In the genomic region with DNA sequence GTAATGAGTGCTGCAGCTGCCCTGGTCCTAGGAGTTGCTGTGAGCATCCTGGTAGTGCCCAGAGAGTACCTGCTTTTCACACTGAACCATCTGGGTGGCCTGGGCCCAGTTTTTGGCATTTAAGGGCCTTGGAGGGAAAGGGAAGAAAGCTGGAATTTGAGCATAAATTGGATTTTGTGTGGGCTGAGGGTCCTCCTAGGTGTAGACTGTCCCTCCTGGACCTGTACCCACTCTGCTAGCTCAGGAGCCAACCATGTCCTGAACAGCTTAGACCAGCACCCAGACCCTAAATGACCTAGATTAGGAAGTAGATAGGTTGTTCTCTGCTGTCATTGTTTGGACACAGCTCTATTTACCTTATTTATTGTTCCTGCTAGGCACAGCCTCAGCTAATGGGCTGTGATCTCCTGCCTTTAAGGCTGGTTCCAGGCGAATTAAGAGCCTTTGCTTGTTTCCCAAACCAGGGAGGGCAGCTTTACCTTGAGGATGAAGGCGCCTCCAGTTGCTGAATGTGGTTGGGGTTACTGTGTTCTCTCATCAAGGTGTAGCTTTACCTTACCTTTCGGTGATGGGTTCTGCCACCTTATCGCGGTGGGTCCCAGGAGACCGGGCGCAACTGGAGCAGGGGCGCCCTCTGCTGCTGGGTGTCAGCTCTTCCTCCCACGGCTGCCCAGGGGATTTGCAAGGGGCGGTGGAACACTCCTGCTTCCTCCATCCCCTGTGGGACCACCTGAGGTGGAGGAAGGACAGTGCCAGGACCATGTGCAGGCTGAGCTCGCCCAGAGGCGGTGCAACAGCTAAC, we compare ENCODE assay signal across 8 cellular contexts. TPM values are rescaled to one million over a fixed set of nuclear protein-coding genes. Genes with fewer than 3 reads are reported as not detected.
DNase-seq lines count a peak whose midpoint lies in the region; ATAC-seq and TF ChIP-seq lines count a peak whose summit lies in the region.

No MANE protein-coding gene starts in this region.

- intact Hi-C loops in cardiac septum (cut with DNase I), result loop anchor here (2.0 to 10.0 kb wide), 4 partner anchors 31 to 867 kb away; no protein-coding TSS in a partner anchor

- in situ Hi-C loops in KBM-7 (cut with MboI; ENCODE audit: low pct_unique_long_range_greater_than_20kb, low sequenced_read_pairs), result loop anchor here (10.0 to 25.0 kb wide), 3 partner anchors 251 to 749 kb away; no protein-coding TSS in a partner anchor
- in situ Hi-C loops in SK-MEL-5 (cut with HindIII; ENCODE audit: low pct_unique_long_range_greater_than_20kb, low sequenced_read_pairs), result no loop called here

- no peak overlapping the region for H3K4me3 ChIP-seq in GM12864 (ENCODE audit: low read depth, low read length)

- DNase-seq in GM12864 (ENCODE audit: low read depth) (no peak), KBM-7 (peak; percentile 79), SK-MEL-5 (ENCODE audit: low read depth, low spot score) (peak; percentile 57), cardiac septum (ENCODE audit: low spot score) (peak; percentile 89), retina (peak; percentile 76)
- DNase-seq in activated naive CD4-positive, alpha-beta T cell (lab: John Stamatoyannopoulos, UW), result peak; percentile 56 to 77 (median 60)

- peak; percentile 80 for TF ChIP-seq CTCF in GM12864 (IDR thresholded peaks at IDR 0.05; ENCODE audit: low read depth, low read length, missing control alignments)

- ATAC-seq in GM18498 (IDR thresholded peaks at IDR 0.05; ENCODE audit: unreplicated experiment) (no peak), HG02981 (IDR thresholded peaks at IDR 0.05; ENCODE audit: unreplicated experiment) (no peak)

RNA-seq across cellular contexts. Expression of gene ITGA6, which starts 34.4 kb away (rescaled TPM):
- 61.5 and 65.3 TPM in 2 replicates for total RNA-seq in SK-MEL-5 (2014; rRNA removed; shearing (Covaris generic))
- 61.0 and 77.1 TPM in 2 replicates for polyA plus RNA-seq in SK-MEL-5 (2015; cell fraction: cytosol; rRNA removed)
- 67.0 and 101 TPM in 2 replicates for polyA plus RNA-seq in SK-MEL-5 (2015; cell fraction: nucleus; rRNA removed)
- total RNA-seq in cardiac septum, result 38.9 TPM
